Comparison of ENCODE assay signal across 2 cellular contexts in genomic region chr10:119910689-119911088, GRCh38.
TF ChIP-seq lines count a peak whose summit lies in the region.

No MANE protein-coding gene starts in this region.

TF ChIP-seq in HepG2, 621 proteins besides CTCF, POLR2A, EP300 and RAD21:
- no peak for TF ChIP-seq ZNF891 (CRISPR knock-in tag; IDR thresholded peaks at IDR 0.05)
- peak; percentile 79; the same call in 1 of the 2 replicates for TF ChIP-seq ZNF121 (CRISPR knock-in tag; IDR thresholded peaks at IDR 0.05)

TF ChIP-seq in WTC11, 78 proteins besides CTCF, POLR2A, EP300 and RAD21:
- TF ChIP-seq ZNF121 (CRISPR knock-in tag; IDR thresholded peaks at IDR 0.05) (0 out of 2 replicates have a peak, but pooled peaks have one; percentile 36), SMAD3 (CRISPR knock-in tag; IDR thresholded peaks at IDR 0.05; ENCODE audit: borderline replicate concordance) (no peak)
